1 cellular context compared by ENCODE assay signal in the genomic region with DNA sequence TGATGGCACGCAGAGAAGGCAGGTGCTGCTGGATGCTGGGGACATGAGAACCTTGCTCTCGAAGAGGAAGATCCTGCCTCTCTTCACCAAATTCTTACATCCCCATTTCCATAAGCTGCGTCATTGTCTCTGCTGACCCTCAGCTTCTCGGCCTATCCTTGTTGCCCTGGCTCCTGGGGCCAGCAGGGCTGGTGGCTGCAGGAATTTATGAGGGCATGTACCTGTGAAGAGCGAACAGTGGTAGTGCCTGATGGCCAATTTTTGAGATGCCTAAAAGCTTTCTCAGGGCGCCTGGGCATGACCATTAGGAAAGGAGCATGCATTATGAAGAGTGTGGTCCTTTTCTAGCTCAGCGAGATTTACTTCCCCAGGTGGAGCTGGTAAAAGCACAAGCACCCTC.
TF ChIP-seq lines count a peak whose summit lies in the region.

No MANE protein-coding gene starts in this region.

TF ChIP-seq in IMR-90, 13 proteins besides CTCF, POLR2A, EP300 and RAD21:
- TF ChIP-seq, protein P1, sequence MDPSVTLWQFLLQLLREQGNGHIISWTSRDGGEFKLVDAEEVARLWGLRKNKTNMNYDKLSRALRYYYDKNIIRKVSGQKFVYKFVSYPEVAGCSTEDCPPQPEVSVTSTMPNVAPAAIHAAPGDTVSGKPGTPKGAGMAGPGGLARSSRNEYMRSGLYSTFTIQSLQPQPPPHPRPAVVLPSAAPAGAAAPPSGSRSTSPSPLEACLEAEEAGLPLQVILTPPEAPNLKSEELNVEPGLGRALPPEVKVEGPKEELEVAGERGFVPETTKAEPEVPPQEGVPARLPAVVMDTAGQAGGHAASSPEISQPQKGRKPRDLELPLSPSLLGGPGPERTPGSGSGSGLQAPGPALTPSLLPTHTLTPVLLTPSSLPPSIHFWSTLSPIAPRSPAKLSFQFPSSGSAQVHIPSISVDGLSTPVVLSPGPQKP (IDR thresholded peaks at IDR 0.05; ENCODE audit: borderline replicate concordance, low read depth, low read length): no peak
- TF ChIP-seq RCOR1 (IDR thresholded peaks at IDR 0.05; ENCODE audit: insufficient replicate concordance, low read length) (no peak), CEBPB (IDR thresholded peaks at IDR 0.05; ENCODE audit: low read depth, low read length) (no peak), NFE2L2 (IDR thresholded peaks at IDR 0.05; ENCODE audit: low read depth, low read length) (no peak), FOS (IDR thresholded peaks at IDR 0.05; ENCODE audit: low read depth, low read length) (no peak), CHD1 (IDR thresholded peaks at IDR 0.05; ENCODE audit: low read depth, low read length) (no peak), MAFK (IDR thresholded peaks at IDR 0.05; ENCODE audit: low read depth, low read length) (no peak), BHLHE40 (IDR thresholded peaks at IDR 0.05; ENCODE audit: low read depth, low read length) (no peak), MAZ (IDR thresholded peaks at IDR 0.05; ENCODE audit: borderline replicate concordance, low read depth, low read length) (no peak), RFX5 (IDR thresholded peaks at IDR 0.05; ENCODE audit: low read depth, low read length) (no peak), MXI1 (IDR thresholded peaks at IDR 0.05; ENCODE audit: borderline replicate concordance, low read depth, low read length) (no peak), SMC3 (IDR thresholded peaks at IDR 0.05; ENCODE audit: low read depth, low read length) (no peak)
- TF ChIP-seq, protein P2, sequence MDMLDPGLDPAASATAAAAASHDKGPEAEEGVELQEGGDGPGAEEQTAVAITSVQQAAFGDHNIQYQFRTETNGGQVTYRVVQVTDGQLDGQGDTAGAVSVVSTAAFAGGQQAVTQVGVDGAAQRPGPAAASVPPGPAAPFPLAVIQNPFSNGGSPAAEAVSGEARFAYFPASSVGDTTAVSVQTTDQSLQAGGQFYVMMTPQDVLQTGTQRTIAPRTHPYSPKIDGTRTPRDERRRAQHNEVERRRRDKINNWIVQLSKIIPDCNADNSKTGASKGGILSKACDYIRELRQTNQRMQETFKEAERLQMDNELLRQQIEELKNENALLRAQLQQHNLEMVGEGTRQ (IDR thresholded peaks at IDR 0.05; ENCODE audit: low read depth, low read length): no peak
